ENCODE assay signal across 1 cellular context in genomic region chr1:243917863-243918565, GRCh38.
TF ChIP-seq lines count a peak whose summit lies in the region.

No MANE protein-coding gene starts in this region.

TF ChIP-seq in liver, 16 proteins besides CTCF, POLR2A, EP300 and RAD21 (continued from another document):
- TF ChIP-seq REST (IDR thresholded peaks at IDR 0.05), result no peak
- TF ChIP-seq HNF4G (IDR thresholded peaks at IDR 0.05), result no peak
- TF ChIP-seq EGR1 (IDR thresholded peaks at IDR 0.05; ENCODE audit: low read depth in 2 of 2), result no peak
- no peak for TF ChIP-seq TAF1 (conservative IDR thresholded peaks at IDR 0.05)
- TF ChIP-seq YY1 (IDR thresholded peaks at IDR 0.05), result no peak
- TF ChIP-seq GABPA (IDR thresholded peaks at IDR 0.05 in 1 of 2, conservative IDR thresholded peaks at IDR 0.05 in 1 of 2), result no peak
- no peak for TF ChIP-seq HNF4A (conservative IDR thresholded peaks at IDR 0.05)
- no peak for TF ChIP-seq ZBTB33 (IDR thresholded peaks at IDR 0.05)
- TF ChIP-seq MAX (IDR thresholded peaks at IDR 0.05), result no peak
- TF ChIP-seq SP1 (IDR thresholded peaks at IDR 0.05), result no peak
- TF ChIP-seq FOXA2 (IDR thresholded peaks at IDR 0.05), result no peak
- TF ChIP-seq NR2F2 (IDR thresholded peaks at IDR 0.05), result no peak
- no peak for TF ChIP-seq ATF3 (IDR thresholded peaks at IDR 0.05)
- no peak for TF ChIP-seq JUND (IDR thresholded peaks at IDR 0.05)
